22 cellular contexts compared by ENCODE assay signal in the genomic region with DNA sequence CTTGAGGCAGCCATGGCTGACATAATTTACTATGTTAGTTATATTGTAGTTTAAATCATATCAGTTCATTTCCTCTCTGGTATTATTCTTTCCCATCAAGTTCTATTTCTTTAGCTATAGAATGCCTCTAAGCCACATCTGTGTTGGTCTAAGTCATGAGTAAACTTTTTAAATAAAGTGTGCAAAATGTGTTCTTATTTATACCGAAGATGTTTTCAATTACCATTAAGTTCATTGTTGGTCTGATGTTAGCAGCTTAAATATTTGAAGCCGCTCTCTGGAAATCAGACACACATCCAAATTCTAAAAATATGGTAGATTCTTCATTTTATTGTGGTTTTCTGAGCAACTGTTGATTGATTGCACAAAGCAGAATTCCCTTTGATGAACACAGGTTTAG.
DNase-seq lines count a peak whose midpoint lies in the region; ATAC-seq and TF ChIP-seq lines count a peak whose summit lies in the region.
"Had no signal": no experiment of that assay in that cellular context is flagged by ENCODE, and none has a peak within 500 bp of the region (broad histone marks: within the 10 kb centered on the region; RNA-seq: fewer than 3 reads in every experiment).

No MANE protein-coding gene starts in this region.

- H3K9me3 ChIP-seq in Peyer's patch, result no peaks in the 10 kb centered on the region
- H3K9me3 ChIP-seq: Caco-2 had no signal

- no peaks in the 10 kb centered on the region for H3K27me3 Mint-ChIP-seq in stimulated activated naive B cell treated with anti-CD40 and anti-IgM and Interleukin-4, amounts not matched to agents 10 μg/mL and 1 μg/mL and 100 μg/mL, for 72 hours
- H3K27me3 Mint-ChIP-seq: B cell; CD4-positive, alpha-beta T cell had no signal

- peak; percentile 25 for DNase-seq in BJ (ENCODE audit: low read depth)
- DNase-seq in HFF-Myc (ENCODE audit: extremely low read depth, low read depth), result peak; percentile 53
- peak; percentile 17 for DNase-seq in astrocyte of the spinal cord (ENCODE audit: low read depth, low spot score)
- DNase-seq in foreskin fibroblast, result peak; percentile 35 to 73
- DNase-seq in Peyer's patch, result no peak
- no peak for DNase-seq in globus pallidus (ENCODE audit: low spot score)
- DNase-seq in stimulated activated naive B cell treated with anti-CD40 and anti-IgM and Interleukin-4, amounts not matched to agents 10 μg/mL and 1 μg/mL and 100 μg/mL, for 72 hours, result no peak
- DNase-seq: Caco-2; CD4-positive, alpha-beta T cell; DMS153; GDM1; HFFc6; Kasumi-1; MM.1S; NCI-H1092; NCI-H146; NCI-H510A; NCI-H774; Right ventricle myocardium superior; T-helper 1 cell had no signal

- no peak overlapping the region for H3K4me3 Mint-ChIP-seq in stimulated activated naive B cell treated with anti-CD40 and anti-IgM and Interleukin-4, amounts not matched to agents 10 μg/mL and 1 μg/mL and 100 μg/mL, for 72 hours
- H3K4me3 Mint-ChIP-seq: B cell; CD4-positive, alpha-beta T cell; HFFc6 had no signal

- in situ Hi-C loops in astrocyte of the spinal cord (cut with HindIII; ENCODE audit: low sequenced_read_pairs), result no loop called here

- H3K36me3 ChIP-seq in BJ (ENCODE audit: control insufficient read depth, insufficient read depth, low read length) (no peaks in the 10 kb centered on the region), Peyer's patch (no peaks in the 10 kb centered on the region)

- ATAC-seq in stimulated activated naive B cell treated with anti-CD40 and anti-IgM and Interleukin-4, amounts not matched to agents 10 μg/mL and 1 μg/mL and 100 μg/mL, for 72 hours (replicated peaks), result no peak
- ATAC-seq in HG02840 (IDR thresholded peaks at IDR 0.05; ENCODE audit: low FRiP score, unreplicated experiment), result no peak

- H3K27ac Mint-ChIP-seq in stimulated activated naive B cell treated with anti-CD40 and anti-IgM and Interleukin-4, amounts not matched to agents 10 μg/mL and 1 μg/mL and 100 μg/mL, for 72 hours, result no peak overlapping the region
- H3K27ac Mint-ChIP-seq: B cell; CD4-positive, alpha-beta T cell; HFFc6 had no signal

- TF ChIP-seq CTCF in BJ (IDR thresholded peaks at IDR 0.05; ENCODE audit: insufficient read depth, low read depth, low read length), result no peak
- no peak for TF ChIP-seq CTCF in HFF-Myc (IDR thresholded peaks at IDR 0.05; ENCODE audit: low read depth, low read length, missing control alignments)
- TF ChIP-seq CTCF in astrocyte of the spinal cord (IDR thresholded peaks at IDR 0.05; ENCODE audit: low read depth, low read length), result no peak
- no peak for TF ChIP-seq CTCF in foreskin fibroblast (IDR thresholded peaks at IDR 0.05; ENCODE audit: low read depth, low read length)
- TF ChIP-seq CTCF in Peyer's patch (IDR thresholded peaks at IDR 0.05), result no peak

- no peaks in the 10 kb centered on the region for H3K4me1 Mint-ChIP-seq in stimulated activated naive B cell treated with anti-CD40 and anti-IgM and Interleukin-4, amounts not matched to agents 10 μg/mL and 1 μg/mL and 100 μg/mL, for 72 hours
- H3K4me1 Mint-ChIP-seq: B cell had no signal

- H3K4me3 ChIP-seq in BJ (ENCODE audit: low read depth, low read length), result no peak overlapping the region
- H3K4me3 ChIP-seq in HFF-Myc (replicated peaks; ENCODE audit: low read depth, low read length), result no peak overlapping the region
- no peak overlapping the region for H3K4me3 ChIP-seq in astrocyte of the spinal cord (ENCODE audit: low read depth, low read length)
- no peak overlapping the region for H3K4me3 ChIP-seq in foreskin fibroblast (ENCODE audit: low read depth in 1 of 2, low read length in 2 of 2)
- H3K4me3 ChIP-seq in Peyer's patch, result no peak overlapping the region

- H3K36me3 Mint-ChIP-seq in stimulated activated naive B cell treated with anti-CD40 and anti-IgM and Interleukin-4, amounts not matched to agents 10 μg/mL and 1 μg/mL and 100 μg/mL, for 72 hours, result no peaks in the 10 kb centered on the region

- no peak overlapping the region for H3K27ac ChIP-seq in Peyer's patch

- CTCF ChIA-PET in BJ (lab: Yijun Ruan, JAX), result no interaction called here

- POLR2A ChIA-PET in BJ (lab: Charles Lee), result no interaction called here

- peaks cover 0 to 2% of the 10 kb centered on the region in 2 donors for H3K9me3 Mint-ChIP-seq in stimulated activated naive B cell treated with anti-CD40 and anti-IgM and Interleukin-4, amounts not matched to agents 10 μg/mL and 1 μg/mL and 100 μg/mL, for 72 hours
- H3K9me3 Mint-ChIP-seq: CD4-positive, alpha-beta T cell; HFFc6 had no signal

- H3K27me3 ChIP-seq in BJ (ENCODE audit: control insufficient read depth, insufficient read depth, low read length), result no peaks in the 10 kb centered on the region
- no peaks in the 10 kb centered on the region for H3K27me3 ChIP-seq in Peyer's patch

- no peak for TF ChIP-seq POLR2A in Peyer's patch (IDR thresholded peaks at IDR 0.05)

- H3K4me1 ChIP-seq in Peyer's patch, result no peaks in the 10 kb centered on the region
- H3K4me1 ChIP-seq: Caco-2 had no signal

Comparison
In these comparisons a context has a peak if more than half of its experiments do, and no peak if none do; other contexts are left out.
1. DNase-seq: peak in BJ (single experiment), HFF-Myc (single experiment), astrocyte of the spinal cord (single experiment) and foreskin fibroblast (2 of 2); none in Peyer's patch (0 of 3), globus pallidus (single experiment) and stimulated activated naive B cell treated with anti-CD40 and anti-IgM and Interleukin-4, amounts not matched to agents 10 μg/mL and 1 μg/mL and 100 μg/mL, for 72 hours (single experiment).